In genomic region chr12:122825773-122826724, GRCh38 we compare ENCODE assay signal across 8 cellular contexts. TPM values are rescaled to one million over a fixed set of nuclear protein-coding genes. Genes with fewer than 3 reads are reported as not detected.
A peak's percentile ranks its signal among the peaks of the same experiment; 100 is the strongest.
DNase-seq lines count a peak whose midpoint lies in the region; ATAC-seq and TF ChIP-seq lines count a peak whose summit lies in the region.

No MANE protein-coding gene starts in this region.

- CTCF ChIA-PET in PC-9 (lab: Charles Lee), result no interaction called here

- ATAC-seq in gastrocnemius medialis (no peak), GM18520 (IDR thresholded peaks at IDR 0.05; ENCODE audit: unreplicated experiment) (no peak)

- POLR2A ChIA-PET in PC-9 (lab: Charles Lee; ENCODE audit: unreplicated experiment), result no interaction called here

- no TSS peak for BruUV-seq in PC-9 (replicated peaks; lab: Mats Ljungman, UMichigan)

- H3K4me3 ChIP-seq in GM23248, result peak overlapping the region; percentile 71
- H3K4me3 ChIP-seq in PC-9, result 0 out of 2 replicates have a peak overlapping the region, but pooled peaks have one; percentile 35
- peak overlapping the region; percentile 59 for H3K4me3 ChIP-seq in fibroblast of the aortic adventitia (ENCODE audit: low read depth, low read length)
- H3K4me3 ChIP-seq in gastrocnemius medialis, result peak overlapping the region; percentile 3 to 25 (median 11)

- H4K20me1 ChIP-seq in GM23248 (ENCODE audit: insufficient read depth), result no peaks in the 10 kb centered on the region
- no peaks in the 10 kb centered on the region for H4K20me1 ChIP-seq in PC-9 (ENCODE audit: insufficient read depth)

- H3K36me3 ChIP-seq in GM23248 (ENCODE audit: low read depth) (no peaks in the 10 kb centered on the region), PC-9 (ENCODE audit: low read depth) (no peaks in the 10 kb centered on the region), gastrocnemius medialis (no peaks in the 10 kb centered on the region)

- no peak overlapping the region for H3K27ac ChIP-seq in GM23248
- H3K27ac ChIP-seq in PC-9, result no peak overlapping the region
- no peak overlapping the region for H3K27ac ChIP-seq in gastrocnemius medialis

- H3K9me2 ChIP-seq in GM23248 (ENCODE audit: insufficient read depth) (no peaks in the 10 kb centered on the region), PC-9 (ENCODE audit: insufficient read depth) (no peaks in the 10 kb centered on the region)

- H3K4me1 ChIP-seq in GM23248 (ENCODE audit: insufficient read depth) (peaks cover 2% of the 10 kb centered on the region), PC-9 (replicated peaks; ENCODE audit: insufficient read depth) (peaks cover 10% of the 10 kb centered on the region), gastrocnemius medialis (no peaks in the 10 kb centered on the region)

- in situ Hi-C loops in GM23248 (cut with MboI) (no loop called here), gastrocnemius medialis (cut with MboI; ENCODE audit: low sequenced_read_pairs in 4 of 4) (no loop called here)

- TF ChIP-seq POLR2A in gastrocnemius medialis (IDR thresholded peaks at IDR 0.05), result no peak

- H3K27me3 ChIP-seq in GM23248 (replicated peaks; ENCODE audit: insufficient read depth) (no peaks in the 10 kb centered on the region), PC-9 (ENCODE audit: insufficient read depth, low read depth) (no peaks in the 10 kb centered on the region), gastrocnemius medialis (no peaks in the 10 kb centered on the region)

- H3K79me2 ChIP-seq in GM23248 (ENCODE audit: insufficient read depth) (no peaks in the 10 kb centered on the region), PC-9 (ENCODE audit: low read depth) (no peaks in the 10 kb centered on the region)

- H3K9me3 ChIP-seq in GM23248 (ENCODE audit: low read depth) (no peaks in the 10 kb centered on the region), PC-9 (ENCODE audit: insufficient read depth, low read depth) (no peaks in the 10 kb centered on the region), gastrocnemius medialis (no peaks in the 10 kb centered on the region)

- peak; percentile 32 for DNase-seq in GM23248
- DNase-seq in PC-9, result no peak
- DNase-seq in fibroblast of the aortic adventitia (ENCODE audit: low read depth), result peak; percentile 16
- no peak for DNase-seq in gastrocnemius medialis
- no peak for DNase-seq in NCI-H1436 (lab: John Stamatoyannopoulos, UW)
- no peak for DNase-seq in SK-N-DZ (ENCODE audit: low spot score)
- DNase-seq in HK-2 (ENCODE audit: unreplicated experiment), result no peak

- TF ChIP-seq CTCF in PC-9 (conservative IDR thresholded peaks at IDR 0.05) (no peak), fibroblast of the aortic adventitia (IDR thresholded peaks at IDR 0.05; ENCODE audit: insufficient read depth, low read length) (no peak), gastrocnemius medialis (IDR thresholded peaks at IDR 0.05 in 4 of 5, conservative IDR thresholded peaks at IDR 0.05 in 1 of 5) (no peak)

- peak overlapping the region; percentile 85 for H3K4me2 ChIP-seq in GM23248 (ENCODE audit: unreplicated experiment)
- peak overlapping the region; percentile 59 for H3K4me2 ChIP-seq in PC-9

- H3K9ac ChIP-seq in GM23248, result peak overlapping the region; percentile 38

- intact Hi-C loops in PC-9 (cut with micrococcal nuclease; ENCODE audit: unreplicated experiment) (no loop called here), gastrocnemius medialis (cut with DNase I; ENCODE audit: low total_unique reads) (no loop called here)

- H2AFZ ChIP-seq in GM23248 (peak overlapping the region; percentile 77), PC-9 (no peak overlapping the region)

- 17 to 21% methylated on average over 20 to 22 of the region's 22 CpGs for WGBS in GM23248 (ENCODE audit: low coverage in 1 of 2, low lambda C conversion rate in 2 of 2, missing lambda C conversion rate in 2 of 2), 2 experiments

- H3F3A ChIP-seq in GM23248 (ENCODE audit: insufficient read depth) (peaks cover 1% of the 10 kb centered on the region; the same call in 1 of the 2 replicates), PC-9 (ENCODE audit: insufficient read depth, low read depth) (peaks cover 11% of the 10 kb centered on the region; the same call in 1 of the 2 replicates)

RNA-seq across cellular contexts. Expression of gene HIP1R, which starts 9.2 kb away (rescaled TPM):
- total RNA-seq in GM23248 (2014; rRNA removed; shearing (Covaris generic)), result 16.3 and 16.4 TPM in 2 replicates
- polyA plus RNA-seq in GM23248 (2016; fragmentation: Nextera tagmentation; extraction: Ambion mirVana), result 7.1 and 7.6 TPM in 2 replicates
- total RNA-seq in PC-9 (2021) (33.1 and 47.4 TPM in 2 replicates), fibroblast of the aortic adventitia (ENCODE audit: low replicate concordance) (11.1 and 11.2 TPM in 2 replicates), gastrocnemius medialis (10 to 100 TPM in 3 of 4 donors, 1 to 10 TPM in 1; 9.3 to 14.8 (median 14.5) TPM)
- polyA plus RNA-seq in SK-N-DZ (2014; cell fraction: cytosol; rRNA removed), result 22.9 and 33.4 TPM in 2 replicates
- 158 and 178 TPM in 2 replicates for polyA plus RNA-seq in SK-N-DZ (2014; cell fraction: nucleus; rRNA removed)

RNA-seq across cellular contexts. Expression of gene CCDC62, which starts 51.7 kb away (rescaled TPM):
- 0.22 TPM in 1 of 2 replicates, not detected in the other for total RNA-seq in GM23248 (2014; rRNA removed; shearing (Covaris generic))
- polyA plus RNA-seq in GM23248 (2016; fragmentation: Nextera tagmentation; extraction: Ambion mirVana), result 0.22 TPM in 1 of 2 replicates, not detected in the other
- total RNA-seq in PC-9 (2021), result 0.41 and 0.58 TPM in 2 replicates
- 0.90 and 0.98 TPM in 2 replicates for total RNA-seq in fibroblast of the aortic adventitia (ENCODE audit: low replicate concordance)
- 1 to 10 TPM in 1 of 4 donors, under 1 TPM in 3; 0.52 to 1.5 (median 0.84) TPM for total RNA-seq in gastrocnemius medialis
- polyA plus RNA-seq in SK-N-DZ (2014; cell fraction: cytosol; rRNA removed), result 0.41 and 0.47 TPM in 2 replicates
- polyA plus RNA-seq in SK-N-DZ (2014; cell fraction: nucleus; rRNA removed), result 0.93 and 1.4 TPM in 2 replicates

Comparison
In these comparisons a context has a peak if more than half of its experiments do, and no peak if none do; other contexts are left out.
1. DNase-seq: peak in GM23248 (single experiment) and fibroblast of the aortic adventitia (single experiment); none in PC-9 (0 of 2), gastrocnemius medialis (0 of 2), NCI-H1436 (single experiment), SK-N-DZ (single experiment) and HK-2 (single experiment).
2. H3K4me3 ChIP-seq: peak in every context shown above with its lines; median percentile 71 in GM23248; 59 in fibroblast of the aortic adventitia; 35 in PC-9; 11 in gastrocnemius medialis.